29 cellular contexts compared by ENCODE assay signal in genomic region chr15:99139276-99139675, GRCh38. TPM values are rescaled to one million over a fixed set of nuclear protein-coding genes. Genes with fewer than 3 reads are reported as not detected.
DNase-seq lines count a peak whose midpoint lies in the region; ATAC-seq and TF ChIP-seq lines count a peak whose summit lies in the region.
"Had no signal": no experiment of that assay in that cellular context is flagged by ENCODE, and none has a peak within 500 bp of the region (broad histone marks: within the 10 kb centered on the region; RNA-seq: fewer than 3 reads in every experiment).

No MANE protein-coding gene starts in this region.

- H3K36me3 Mint-ChIP-seq in activated T-helper 1 cell treated with anti-CD3 and anti-CD28 coated beads, Interleukin-12 subunit alpha, Interleukin-12 subunit beta, Interleukin-2, Interleukin-4 antibody, amounts not matched to agents 30 ng/mL and 10 ng/mL and 1 ng/mL, durations not matched to agents 14 hours and 24 hours and 36 hours (ENCODE audit: low read depth), result no peaks in the 10 kb centered on the region
- H3K36me3 Mint-ChIP-seq: activated naive CD8-positive, alpha-beta T cell treated with anti-CD3 and anti-CD28 coated beads, Interleukin-2, amount 10 ng/mL, durations not matched to agents 7 days and 5 days had no signal

- H3K27ac ChIP-seq in KMS-11 (peak overlapping the region; percentile 73; the same call in 1 of the 2 replicates), gastroesophageal sphincter (peak overlapping the region; percentile 10 to 98 (median 97))
- H3K27ac ChIP-seq: epithelial cell of prostate, RWPE1, SK-N-MC, upper lobe of left lung had no signal

- ATAC-seq in gastroesophageal sphincter, result no peak
- ATAC-seq: activated CD4-positive, CD25-positive, alpha-beta regulatory T cell treated with anti-CD3 and anti-CD28 coated beads, Interleukin-2, amount 50 U/mL, for 24 hours; activated CD8-positive, alpha-beta T cell treated with anti-CD3 and anti-CD28 coated beads for 36 hours had no signal

- TF ChIP-seq EP300 in gastroesophageal sphincter (IDR thresholded peaks at IDR 0.05), result no peak

- peaks cover 86% of the 10 kb centered on the region for H3K4me1 ChIP-seq in KMS-11 (ENCODE audit: low read depth, poor library complexity, severe bottlenecking)
- H3K4me1 ChIP-seq in gastroesophageal sphincter, result peaks cover 9 to 88% (median 12%) of the 10 kb centered on the region in 3 donors

- no peak overlapping the region for H3K27ac Mint-ChIP-seq in activated T-helper 1 cell treated with anti-CD3 and anti-CD28 coated beads, Interleukin-12 subunit alpha, Interleukin-12 subunit beta, Interleukin-2, Interleukin-4 antibody, amounts not matched to agents 30 ng/mL and 10 ng/mL and 1 ng/mL, durations not matched to agents 14 hours and 24 hours and 36 hours
- H3K27ac Mint-ChIP-seq: activated CD8-positive, alpha-beta T cell treated with anti-CD3 and anti-CD28 coated beads for 36 hours; activated naive CD8-positive, alpha-beta T cell treated with anti-CD3 and anti-CD28 coated beads, Interleukin-2, amount 10 ng/mL, durations not matched to agents 7 days and 5 days; progenitor cell of endocrine pancreas had no signal

- no peak for TF ChIP-seq CTCF in KMS-11 (conservative IDR thresholded peaks at IDR 0.05; ENCODE audit: low read depth, low read length)
- TF ChIP-seq CTCF in gastroesophageal sphincter (IDR thresholded peaks at IDR 0.05), result no peak

- H3K9me3 Mint-ChIP-seq in activated T-helper 1 cell treated with anti-CD3 and anti-CD28 coated beads, Interleukin-12 subunit alpha, Interleukin-12 subunit beta, Interleukin-2, Interleukin-4 antibody, amounts not matched to agents 30 ng/mL and 10 ng/mL and 1 ng/mL, durations not matched to agents 14 hours and 24 hours and 36 hours, result no peaks in the 10 kb centered on the region
- H3K9me3 Mint-ChIP-seq: activated CD8-positive, alpha-beta T cell treated with anti-CD3 and anti-CD28 coated beads for 36 hours; activated naive CD8-positive, alpha-beta T cell treated with anti-CD3 and anti-CD28 coated beads, Interleukin-2, amount 10 ng/mL, durations not matched to agents 7 days and 5 days had no signal

- peaks cover 9% of the 10 kb centered on the region for H3K27me3 Mint-ChIP-seq in activated T-helper 1 cell treated with anti-CD3 and anti-CD28 coated beads, Interleukin-12 subunit alpha, Interleukin-12 subunit beta, Interleukin-2, Interleukin-4 antibody, amounts not matched to agents 30 ng/mL and 10 ng/mL and 1 ng/mL, durations not matched to agents 14 hours and 24 hours and 36 hours (ENCODE audit: insufficient read depth)
- H3K27me3 Mint-ChIP-seq: activated CD8-positive, alpha-beta T cell treated with anti-CD3 and anti-CD28 coated beads for 36 hours; progenitor cell of endocrine pancreas had no signal

- H3K36me3 ChIP-seq in H7 (replicated peaks; ENCODE audit: control insufficient read depth, insufficient read depth, low read length) (no peaks in the 10 kb centered on the region; the same call in 1 of the 2 replicates), KMS-11 (ENCODE audit: insufficient read depth) (no peaks in the 10 kb centered on the region), gastroesophageal sphincter (peaks cover 0 to 43% of the 10 kb centered on the region in 2 donors)

- peak; percentile 40 for DNase-seq in H7
- peak; percentile 2 for DNase-seq in posterior vena cava (ENCODE audit: low spot score)
- no peak for DNase-seq in amygdala (lab: John Stamatoyannopoulos, UW)
- DNase-seq in activated T-helper 1 cell treated with anti-CD3 and anti-CD28 coated beads, Interleukin-12 subunit alpha, Interleukin-12 subunit beta, Interleukin-2, Interleukin-4 antibody, amounts not matched to agents 30 ng/mL and 10 ng/mL and 1 ng/mL, durations not matched to agents 14 hours and 24 hours and 36 hours (ENCODE audit: low spot score), result no peak
- no peak for DNase-seq in cerebellum (ENCODE audit: low spot score)
- no peak for DNase-seq in HK-2 (ENCODE audit: unreplicated experiment)
- DNase-seq: activated CD8-positive, alpha-beta T cell treated with anti-CD3 and anti-CD28 coated beads for 36 hours; activated effector memory CD4-positive, alpha-beta T cell treated with Interleukin-2 at 50 U/mL for 16 hours; activated naive CD8-positive, alpha-beta T cell treated with anti-CD3 and anti-CD28 coated beads, Interleukin-2, amount 10 ng/mL, durations not matched to agents 7 days and 5 days; activated T-cell treated with anti-CD3 and anti-CD28 coated beads for 4 hours; cerebellar nuclear complex; COR-L47; DMS79; GDM1; HCEC 1CT; NCI-H1694; NCI-H446 treated with DMSO at 0.1 percent for 48 hours; small intestine; stimulated activated CD8-positive, alpha-beta memory T cell treated with anti-CD3 and anti-CD28 coated beads, Interleukin-4, amount 100 ng/mL, for 48 hours; stomach; upper lobe of left lung had no signal

- H3K4me2 ChIP-seq in KMS-11, result no peak overlapping the region

- H3K79me2 ChIP-seq in KMS-11 (ENCODE audit: insufficient read depth, low read depth), result no peaks in the 10 kb centered on the region

- no peak overlapping the region for H3K9ac ChIP-seq in KMS-11

- no peak overlapping the region for H3K4me3 Mint-ChIP-seq in activated T-helper 1 cell treated with anti-CD3 and anti-CD28 coated beads, Interleukin-12 subunit alpha, Interleukin-12 subunit beta, Interleukin-2, Interleukin-4 antibody, amounts not matched to agents 30 ng/mL and 10 ng/mL and 1 ng/mL, durations not matched to agents 14 hours and 24 hours and 36 hours
- H3K4me3 Mint-ChIP-seq: activated CD8-positive, alpha-beta T cell treated with anti-CD3 and anti-CD28 coated beads for 36 hours; activated naive CD8-positive, alpha-beta T cell treated with anti-CD3 and anti-CD28 coated beads, Interleukin-2, amount 10 ng/mL, durations not matched to agents 7 days and 5 days had no signal

- H3K4me3 ChIP-seq in H7 (ENCODE audit: insufficient read depth, low read depth, low read length), result no peak overlapping the region
- H3K4me3 ChIP-seq in KMS-11 (IDR thresholded peaks at IDR 0.05; ENCODE audit: insufficient read depth, low read depth, low read length), result no peak overlapping the region
- no peak overlapping the region for H3K4me3 ChIP-seq in gastroesophageal sphincter
- H3K4me3 ChIP-seq: SK-N-MC, stomach, upper lobe of left lung had no signal

- H3K9me3 ChIP-seq in gastroesophageal sphincter, result no peaks in the 10 kb centered on the region
- H3K9me3 ChIP-seq: stomach, upper lobe of left lung had no signal

- intact Hi-C loops in posterior vena cava (cut with DNase I), result no loop called here
- intact Hi-C loops in activated T-helper 1 cell treated with anti-CD3 and anti-CD28 coated beads, Interleukin-12 subunit alpha, Interleukin-12 subunit beta, Interleukin-2, Interleukin-4 antibody, amounts not matched to agents 30 ng/mL and 10 ng/mL and 1 ng/mL, durations not matched to agents 14 hours and 24 hours and 36 hours (cut with micrococcal nuclease), result no loop called here

- H3K4me1 Mint-ChIP-seq in activated T-helper 1 cell treated with anti-CD3 and anti-CD28 coated beads, Interleukin-12 subunit alpha, Interleukin-12 subunit beta, Interleukin-2, Interleukin-4 antibody, amounts not matched to agents 30 ng/mL and 10 ng/mL and 1 ng/mL, durations not matched to agents 14 hours and 24 hours and 36 hours (ENCODE audit: low read depth), result peaks cover 10% of the 10 kb centered on the region
- H3K4me1 Mint-ChIP-seq: activated naive CD8-positive, alpha-beta T cell treated with anti-CD3 and anti-CD28 coated beads, Interleukin-2, amount 10 ng/mL, durations not matched to agents 7 days and 5 days had no signal

- H3K27me3 ChIP-seq in H7 (ENCODE audit: control insufficient read depth, insufficient read depth, low read length) (no peaks in the 10 kb centered on the region), KMS-11 (ENCODE audit: insufficient read depth, low read depth) (no peaks in the 10 kb centered on the region), gastroesophageal sphincter (no peaks in the 10 kb centered on the region)
- H3K27me3 ChIP-seq: stomach, upper lobe of left lung had no signal

- H2AFZ ChIP-seq in KMS-11 (ENCODE audit: low read depth), result no peak overlapping the region

- H4K20me1 ChIP-seq in KMS-11 (ENCODE audit: insufficient read depth), result no peaks in the 10 kb centered on the region

- 76 to 84% methylated on average over 3 of the region's 4 CpGs for WGBS in gastroesophageal sphincter (ENCODE audit: low coverage in 1 of 2), 2 donors

- no peak for TF ChIP-seq POLR2A in gastroesophageal sphincter (IDR thresholded peaks at IDR 0.05)

RNA-seq across cellular contexts. Expression of gene SYNM, which starts 34.4 kb away (rescaled TPM):
- 2.1 and 2.8 TPM in 2 replicates for total RNA-seq in H7 (2014; rRNA removed; shearing (Covaris generic))
- total RNA-seq in gastroesophageal sphincter, result 1,000 to 10,000 TPM; 1,155 to 2,820 (median 1,765) TPM
- total RNA-seq in posterior vena cava, result 100 to 1,000 TPM; 447 to 863 TPM
- total RNA-seq in activated T-helper 1 cell treated with anti-CD3 and anti-CD28 coated beads, Interleukin-12 subunit alpha, Interleukin-12 subunit beta, Interleukin-2, Interleukin-4 antibody, amounts not matched to agents 30 ng/mL and 10 ng/mL and 1 ng/mL, durations not matched to agents 14 hours and 24 hours and 36 hours, result 2.0 and 2.2 TPM in 2 replicates
- total RNA-seq in cerebellum, result 11.9 TPM
- total RNA-seq: HT-29 had no signal

Comparison
In these comparisons a context has a peak if more than half of its experiments do, and no peak if none do; other contexts are left out.
1. DNase-seq: peak in H7 (single experiment) and posterior vena cava (single experiment); none in amygdala (0 of 56), activated T-helper 1 cell treated with anti-CD3 and anti-CD28 coated beads, Interleukin-12 subunit alpha, Interleukin-12 subunit beta, Interleukin-2, Interleukin-4 antibody, amounts not matched to agents 30 ng/mL and 10 ng/mL and 1 ng/mL, durations not matched to agents 14 hours and 24 hours and 36 hours (single experiment), cerebellum (single experiment) and HK-2 (single experiment).
2. RNA of gene SYNM, which starts 34.4 kb away (total RNA-seq): 1,155 to 2,820 TPM in gastroesophageal sphincter and 447 to 863 TPM in posterior vena cava; 11.9 TPM in cerebellum (single experiment), 2.1 to 2.8 TPM in H7 and 2.0 to 2.2 TPM in activated T-helper 1 cell treated with anti-CD3 and anti-CD28 coated beads, Interleukin-12 subunit alpha, Interleukin-12 subunit beta, Interleukin-2, Interleukin-4 antibody, amounts not matched to agents 30 ng/mL and 10 ng/mL and 1 ng/mL, durations not matched to agents 14 hours and 24 hours and 36 hours; every median in the first group is over 10 times any median in the second.